In the genomic region with DNA sequence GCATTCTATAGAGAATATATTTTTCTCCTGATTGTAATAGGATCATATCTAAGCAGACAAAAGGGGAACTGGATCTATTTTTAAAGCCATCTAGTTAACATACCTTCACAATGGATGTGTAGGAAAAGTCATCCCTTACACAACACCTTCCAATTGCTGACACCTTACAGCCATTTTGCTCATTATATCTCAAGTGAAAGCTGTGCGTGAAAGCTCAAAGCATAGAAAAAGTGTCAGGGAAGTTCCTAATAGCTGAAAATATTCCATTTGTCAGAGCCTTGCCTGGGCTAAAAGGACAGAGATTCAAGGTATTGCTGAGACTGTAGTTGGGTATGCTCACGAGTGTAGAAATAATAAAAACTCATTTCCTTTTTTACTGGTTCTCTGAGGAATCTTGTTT, we compare ENCODE assay signal across 7 cellular contexts.
"Had no signal": no experiment of that assay in that cellular context is flagged by ENCODE, and none has a peak within 500 bp of the region (broad histone marks: within the 10 kb centered on the region; RNA-seq: fewer than 3 reads in every experiment).

No MANE protein-coding gene starts in this region.

- DNase-seq: IMR-90, KBM-7, KG1 had no signal

- H3K27ac ChIP-seq: HL-60 had no signal

- ATAC-seq: HepG2, K562 had no signal

- FAIRE-seq: HepG2, HTR-8/SVneo, K562 had no signal

- H3K4me3 ChIP-seq: K562 had no signal
